In genomic region chr21:17454315-17455027, GRCh38 we compare ENCODE assay signal across 9 cellular contexts. TPM values are rescaled to one million over a fixed set of nuclear protein-coding genes. Genes with fewer than 3 reads are reported as not detected.
DNase-seq lines count a peak whose midpoint lies in the region; ATAC-seq lines count a peak whose summit lies in the region.
"Had no signal": no experiment of that assay in that cellular context is flagged by ENCODE, and none has a peak within 500 bp of the region (broad histone marks: within the 10 kb centered on the region; RNA-seq: fewer than 3 reads in every experiment).

No MANE protein-coding gene starts in this region.

- peak overlapping the region; percentile 47 for H3K4me3 Mint-ChIP-seq in activated CD4-positive, alpha-beta memory T cell treated with anti-CD3 and anti-CD28 coated beads for 36 hours

- H3K79me1 ChIP-seq in neuronal stem cell (ENCODE audit: low read depth, low read length): no peaks in the 10 kb centered on the region

- no peak overlapping the region for H3K23ac ChIP-seq in neuronal stem cell (ENCODE audit: low read depth, low read length, poor library complexity)

- H4K91ac ChIP-seq in neuronal stem cell (ENCODE audit: low read depth, low read length, poor library complexity): no peak overlapping the region

- WGBS in neuronal stem cell (ENCODE audit: extremely low coverage in 2 of 2, insufficient read length in 2 of 2, insufficient replicate concordance in 1 of 2), 2 donors: no CpG with 5 or more reads among the region's 24 CpGs

- no peaks in the 10 kb centered on the region for H3K36me3 ChIP-seq in neuronal stem cell (replicated peaks in 1 of 2; ENCODE audit: control insufficient read depth in 2 of 2, insufficient read depth in 2 of 2, low read length in 2 of 2)
- H3K36me3 ChIP-seq: neutrophil had no signal

- H3K27me3 ChIP-seq in neuronal stem cell (ENCODE audit: control insufficient read depth in 3 of 3, insufficient read depth in 3 of 3, low read depth in 1 of 3, low read length in 3 of 3): no peaks in the 10 kb centered on the region

- peaks cover 0 to 5% of the 10 kb centered on the region in 2 donors for H3K4me1 ChIP-seq in neuronal stem cell (ENCODE audit: control insufficient read depth in 2 of 2, insufficient read depth in 1 of 2, low read depth in 1 of 2, low read length in 2 of 2)

- no peak overlapping the region for H2BK15ac ChIP-seq in neuronal stem cell (ENCODE audit: low read length)

- H2BK120ac ChIP-seq in neuronal stem cell (ENCODE audit: low read depth, low read length): no peak overlapping the region

- H2BK5ac ChIP-seq in neuronal stem cell (ENCODE audit: low read length): no peak overlapping the region

- H3K18ac ChIP-seq in neuronal stem cell (ENCODE audit: low read length): no peak overlapping the region

- no peaks in the 10 kb centered on the region for H3K9me3 ChIP-seq in neuronal stem cell (replicated peaks in 1 of 2; ENCODE audit: control insufficient read depth in 2 of 2, insufficient read depth in 1 of 2, low read depth in 1 of 2, low read length in 2 of 2)
- H3K9me3 ChIP-seq: neutrophil had no signal

- ATAC-seq in GM21447 (IDR thresholded peaks at IDR 0.05; ENCODE audit: unreplicated experiment) (peak; percentile 67), esophagus mucosa (peak; percentile 89), GM18520 (IDR thresholded peaks at IDR 0.05; ENCODE audit: unreplicated experiment) (no peak)

- H3K27ac Mint-ChIP-seq in activated CD4-positive, alpha-beta memory T cell treated with anti-CD3 and anti-CD28 coated beads for 36 hours: peak overlapping the region; percentile 75

- peaks cover 6% of the 10 kb centered on the region for H3K4me1 Mint-ChIP-seq in activated CD4-positive, alpha-beta memory T cell treated with anti-CD3 and anti-CD28 coated beads for 36 hours (ENCODE audit: low read depth)

- intact Hi-C loops in activated CD4-positive, alpha-beta memory T cell treated with anti-CD3 and anti-CD28 coated beads for 36 hours (cut with micrococcal nuclease): no loop called here

- DNase-seq in AG20443 (ENCODE audit: low spot score) (peak; percentile 54), NCI-H1694 treated with DMSO at 0.1 percent for 48 hours (lab: John Stamatoyannopoulos, UW) (peak; percentile 99), neuronal stem cell (ENCODE audit: low spot score) (peak; percentile 90), COLO668 (lab: John Stamatoyannopoulos, UW; ENCODE audit: unreplicated experiment) (no peak)
- peak; percentile 62 for DNase-seq in activated CD4-positive, alpha-beta memory T cell treated with anti-CD3 and anti-CD28 coated beads for 36 hours

- H4K8ac ChIP-seq in neuronal stem cell (ENCODE audit: low read depth, low read length): no peak overlapping the region

- H3K36me3 Mint-ChIP-seq in activated CD4-positive, alpha-beta memory T cell treated with anti-CD3 and anti-CD28 coated beads for 36 hours: peaks cover 2% of the 10 kb centered on the region

- H3K14ac ChIP-seq in neuronal stem cell (ENCODE audit: low read length): no peak overlapping the region

- H2BK12ac ChIP-seq in neuronal stem cell (ENCODE audit: low read length): no peak overlapping the region

- H3K4me2 ChIP-seq in neuronal stem cell (ENCODE audit: insufficient read depth, low read length, poor library complexity, severe bottlenecking): peak overlapping the region; percentile 37

- peaks cover 7% of the 10 kb centered on the region for H3K27me3 Mint-ChIP-seq in activated CD4-positive, alpha-beta memory T cell treated with anti-CD3 and anti-CD28 coated beads for 36 hours

- no peaks in the 10 kb centered on the region for H3K9me3 Mint-ChIP-seq in activated CD4-positive, alpha-beta memory T cell treated with anti-CD3 and anti-CD28 coated beads for 36 hours

- H3K4me3 ChIP-seq in neuronal stem cell (ENCODE audit: low read length in 2 of 2): peak overlapping the region in 1 of 2 donors; percentile 48

- peak overlapping the region; percentile 74 for H2AFZ ChIP-seq in neuronal stem cell (ENCODE audit: low read length)

- peak overlapping the region; percentile 47 for H3K27ac ChIP-seq in neuronal stem cell (replicated peaks; ENCODE audit: low read length)
- H3K27ac ChIP-seq: neutrophil had no signal

- no peak overlapping the region for H2AK5ac ChIP-seq in neuronal stem cell (ENCODE audit: low read depth, low read length)

- H3K4ac ChIP-seq in neuronal stem cell (ENCODE audit: low read length): no peak overlapping the region

- CTCF ChIA-PET in activated CD4-positive, alpha-beta memory T cell treated with anti-CD3 and anti-CD28 coated beads for 36 hours (lab: Charles Lee): no interaction called here

- no peak overlapping the region for H3K9ac ChIP-seq in neuronal stem cell (ENCODE audit: low read depth, low read length, poor library complexity)

- POLR2A ChIA-PET in activated CD4-positive, alpha-beta memory T cell treated with anti-CD3 and anti-CD28 coated beads for 36 hours (lab: Charles Lee): no interaction called here

RNA-seq across cellular contexts. Expression of gene CXADR, which starts 58.4 kb away (rescaled TPM):
- total RNA-seq in activated CD4-positive, alpha-beta memory T cell treated with anti-CD3 and anti-CD28 coated beads for 36 hours: under 1 TPM; 0.29 to 0.75 TPM
- 34.9 TPM for total RNA-seq in esophagus mucosa
- 63.7 TPM for polyA plus RNA-seq in neuronal stem cell (2013, experiment 1 of 2)
- polyA plus RNA-seq in neuronal stem cell (2013, experiment 2 of 2): 69.2 TPM

Comparison
In these comparisons a context has a peak if more than half of its experiments do, and no peak if none do; other contexts are left out.
1. RNA of gene CXADR, which starts 58.4 kb away (total RNA-seq): 34.9 TPM in esophagus mucosa (single experiment); 0.29 to 0.75 TPM in activated CD4-positive, alpha-beta memory T cell treated with anti-CD3 and anti-CD28 coated beads for 36 hours; every median in the first group is over 10 times any median in the second.